Comparison of ENCODE assay signal across 31 cellular contexts in the genomic region with DNA sequence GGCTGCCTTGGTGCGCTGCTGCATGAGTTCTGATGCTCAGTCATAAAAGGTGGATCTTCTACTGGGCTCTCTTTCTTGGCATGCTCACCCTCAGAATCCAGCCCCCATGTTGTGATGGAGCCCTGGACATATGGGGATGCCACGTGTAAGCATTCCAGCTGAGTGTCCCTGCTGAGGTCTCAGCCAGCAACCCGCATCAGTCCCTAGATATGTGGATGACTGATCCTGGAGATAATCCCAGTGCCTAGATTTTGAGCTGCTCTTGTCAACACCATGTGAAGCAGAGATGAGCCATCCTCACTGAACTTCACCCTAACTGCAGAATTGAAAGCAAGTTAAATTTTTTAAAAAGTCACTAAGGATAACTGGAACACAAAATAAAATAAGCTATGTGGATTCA.
"Had no signal": no experiment of that assay in that cellular context is flagged by ENCODE, and none has a peak within 500 bp of the region (broad histone marks: within the 10 kb centered on the region; RNA-seq: fewer than 3 reads in every experiment).

No MANE protein-coding gene starts in this region.

- H3K4me1 ChIP-seq: SJCRH30 had no signal

- H2AFZ ChIP-seq: PC-9 had no signal

- DNase-seq: Kasumi-1, MM.1S, MV-4-11, NCI-H1092, NCI-H1105, NCI-H1417 treated with DMSO at 0.1 percent for 48 hours, NCI-H1436 treated with DMSO at 0.1 percent for 48 hours, NCI-H1694 treated with DMSO at 0.1 percent for 48 hours, NCI-H187 treated with DMSO at 0.1 percent for 48 hours, NCI-H2029 treated with DMSO at 0.1 percent for 48 hours, NCI-H2081 treated with DMSO at 0.1 percent for 48 hours, NCI-H2107, NCI-H2171, NCI-H226, NCI-H446 treated with DMSO at 0.1 percent for 48 hours, NCI-H510A, NCI-H524, NCI-H526, NCI-H69, NCI-H748 treated with DMSO at 0.1 percent for 48 hours, NCI-H82, PC-9, SHP77, SIG-M5, SJCRH30, T-cell had no signal

- H3K4me3 ChIP-seq: PC-9, SJCRH30, SK-N-MC had no signal

- H3K27ac ChIP-seq: PC-9, RWPE1, SJCRH30, SK-N-MC had no signal

- ATAC-seq: Panc1, Right ventricle myocardium inferior, SK-N-SH treated with all-trans-retinoic acid at 6 μM for 48 hours, T-cell had no signal

- H3K4me2 ChIP-seq: PC-9 had no signal

- H3K9me3 ChIP-seq: SJCRH30 had no signal

- H3K36me3 ChIP-seq: SJCRH30 had no signal

- H3K27me3 ChIP-seq: SJCRH30 had no signal
